ENCODE assay signal across 25 cellular contexts in the genomic region with DNA sequence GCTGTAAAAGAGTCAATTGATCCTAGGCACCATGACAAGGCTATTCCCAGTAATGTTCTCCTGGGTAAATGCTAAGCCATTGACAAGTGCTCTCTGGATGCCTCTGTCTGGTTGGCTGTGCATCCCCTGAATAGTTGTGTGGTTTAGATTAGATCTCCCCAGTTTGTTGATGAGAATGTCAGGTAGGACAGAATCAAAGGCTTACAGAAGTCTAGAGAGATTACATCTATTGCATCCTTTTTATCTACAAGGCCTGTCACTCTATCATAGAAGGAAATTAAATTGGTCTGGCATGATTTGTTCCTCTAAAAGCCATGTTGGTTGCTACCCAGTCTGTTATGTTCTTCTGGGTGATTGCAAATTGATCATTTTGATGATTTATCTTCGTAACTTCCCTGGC.
"Had no signal": no experiment of that assay in that cellular context is flagged by ENCODE, and none has a peak within 500 bp of the region (broad histone marks: within the 10 kb centered on the region; RNA-seq: fewer than 3 reads in every experiment).

No MANE protein-coding gene starts in this region.

- H3K4me3 ChIP-seq: stomach, suprapubic skin, testis, thoracic aorta, thyroid gland, tibial artery, tibial nerve, transverse colon, upper lobe of left lung, upper lobe of right lung, uterus, vagina had no signal

- H3K4me1 ChIP-seq: stomach, suprapubic skin, testis, thyroid gland, tibial artery, tibial nerve, transverse colon, upper lobe of left lung, upper lobe of right lung, uterus, vagina had no signal

- DNase-seq: stimulated activated CD4-positive, alpha-beta T cell treated with anti-CD3 and anti-CD28 coated beads, Interleukin-2, amount 100 ng/mL, for 48 hours; stimulated activated CD4-positive, alpha-beta T cell treated with anti-CD3 and anti-CD28 coated beads, Interleukin-4, amount 100 ng/mL, for 1 hour; stimulated activated CD4-positive, alpha-beta T cell treated with anti-CD3 and anti-CD28 coated beads, Interleukin-4, amount 100 ng/mL, for 24 hours; stimulated activated CD8-positive, alpha-beta memory T cell treated with anti-CD3 and anti-CD28 coated beads, Interleukin-4, amount 100 ng/mL, for 48 hours; stimulated activated naive B cell treated with anti-CD40 and anti-IgM and Interleukin-4, amounts not matched to agents 10 μg/mL and 1 μg/mL and 100 μg/mL, for 72 hours; stimulated activated naive CD4-positive, alpha-beta T cell; stimulated activated naive CD4-positive, alpha-beta T cell treated with Interleukin-2 at 50 U/mL for 16 hours; stimulated activated naive CD8-positive, alpha-beta T cell treated with anti-CD3 and anti-CD28 coated beads, Interleukin-15, amount 100 ng/mL, for 72 hours; stimulated activated naive CD8-positive, alpha-beta T cell treated with anti-CD3 and anti-CD28 coated beads, Interleukin-15, Interleukin-2, amounts not matched to agents 100 U/mL and 50 U/mL, for 24 hours; stomach; substantia nigra; testis; thyroid gland; tibial artery; transverse colon; trophoblast cell; upper lobe of left lung; upper lobe of right lung; uterus had no signal

- ATAC-seq: stimulated activated effector memory CD8-positive, alpha-beta T cell treated with anti-CD3 and anti-CD28 coated beads, Interleukin-12 subunit alpha, Interleukin-12 subunit beta, amount 100 ng/mL, for 72 hours; stimulated activated memory B cell treated with anti-CD40 and anti-IgM and Interleukin-4, amounts not matched to agents 10 μg/mL and 1 μg/mL and 100 μg/mL, for 72 hours; stimulated activated naive B cell treated with anti-CD40 and anti-IgM and Interleukin-4, amounts not matched to agents 10 μg/mL and 1 μg/mL and 100 μg/mL, for 72 hours; stimulated activated naive CD8-positive, alpha-beta T cell treated with anti-CD3 and anti-CD28 coated beads, Interleukin-15, amount 100 ng/mL, for 72 hours; stimulated activated naive CD8-positive, alpha-beta T cell treated with anti-CD3 and anti-CD28 coated beads, Interleukin-15, Interleukin-2, amounts not matched to agents 100 U/mL and 50 U/mL, for 24 hours; upper lobe of right lung had no signal

- H3K27me3 ChIP-seq: stomach, suprapubic skin, testis, thyroid gland, tibial artery, tibial nerve, transverse colon, upper lobe of left lung, upper lobe of right lung, uterus, vagina had no signal

- H3K9me3 ChIP-seq: suprapubic skin, testis, thoracic aorta, transverse colon, uterus, vagina had no signal

- H3K27ac ChIP-seq: stomach, suprapubic skin, testis, thoracic aorta, thyroid gland, tibial artery, tibial nerve, transverse colon, upper lobe of left lung, upper lobe of right lung, uterus, vagina had no signal

- H3K36me3 ChIP-seq: stomach, suprapubic skin, thoracic aorta, thyroid gland, tibial artery, tibial nerve, transverse colon, upper lobe of left lung, upper lobe of right lung, vagina had no signal
